30 cellular contexts compared by ENCODE assay signal in the genomic region with DNA sequence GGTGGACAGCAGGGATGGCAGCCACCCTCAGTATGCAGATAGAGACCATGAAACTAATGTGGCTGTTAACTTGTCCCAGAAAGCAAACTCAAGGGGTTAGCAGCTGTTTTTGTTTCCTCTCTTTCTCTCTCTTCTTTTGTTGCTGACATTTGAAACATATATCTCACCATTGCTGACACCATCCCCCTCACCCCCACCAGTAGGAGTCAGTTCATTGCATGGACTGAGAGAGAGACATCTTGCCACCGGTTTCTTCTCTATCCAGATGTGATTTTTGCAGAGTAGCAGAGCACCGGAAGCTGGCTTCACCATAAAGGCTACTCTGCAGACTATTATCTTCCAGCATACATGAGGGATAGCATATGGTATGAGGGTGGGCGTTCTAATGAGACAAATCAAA.
"Had no signal": no experiment of that assay in that cellular context is flagged by ENCODE, and none has a peak within 500 bp of the region (broad histone marks: within the 10 kb centered on the region; RNA-seq: fewer than 3 reads in every experiment).

No MANE protein-coding gene starts in this region.

- DNase-seq: Karpas-422, MM.1S, MV-4-11, NCI-H1092, NCI-H1105, NCI-H1417 treated with DMSO at 0.1 percent for 48 hours, NCI-H1436 treated with DMSO at 0.1 percent for 48 hours, NCI-H187, NCI-H1930, NCI-H2081 treated with DMSO at 0.1 percent for 48 hours, NCI-H2107, NCI-H2171, NCI-H226, NCI-H446 treated with DMSO at 0.1 percent for 48 hours, NCI-H510A, NCI-H524, NCI-H526, NCI-H69, NCI-H748 treated with DMSO at 0.1 percent for 48 hours, NCI-H82, PC-9, SHP77, SIG-M5, SJCRH30 had no signal

- H3K36me3 ChIP-seq: SJCRH30 had no signal

- H3K27ac ChIP-seq: KMS-11, PC-9, RWPE1, SJCRH30, SK-N-MC had no signal

- H3K9me3 ChIP-seq: SJCRH30 had no signal

- ATAC-seq: Panc1, Right ventricle myocardium inferior, SK-N-SH treated with all-trans-retinoic acid at 6 μM for 48 hours had no signal

- H3K4me1 ChIP-seq: SJCRH30 had no signal

- H3K4me3 ChIP-seq: PC-9, SJCRH30, SK-N-MC had no signal

- H2AFZ ChIP-seq: PC-9 had no signal

- H3K27me3 ChIP-seq: SJCRH30 had no signal

- H3K9ac ChIP-seq: KMS-11 had no signal

- H3K4me2 ChIP-seq: KMS-11, PC-9 had no signal
